12 cellular contexts compared by ENCODE assay signal in the genomic region with DNA sequence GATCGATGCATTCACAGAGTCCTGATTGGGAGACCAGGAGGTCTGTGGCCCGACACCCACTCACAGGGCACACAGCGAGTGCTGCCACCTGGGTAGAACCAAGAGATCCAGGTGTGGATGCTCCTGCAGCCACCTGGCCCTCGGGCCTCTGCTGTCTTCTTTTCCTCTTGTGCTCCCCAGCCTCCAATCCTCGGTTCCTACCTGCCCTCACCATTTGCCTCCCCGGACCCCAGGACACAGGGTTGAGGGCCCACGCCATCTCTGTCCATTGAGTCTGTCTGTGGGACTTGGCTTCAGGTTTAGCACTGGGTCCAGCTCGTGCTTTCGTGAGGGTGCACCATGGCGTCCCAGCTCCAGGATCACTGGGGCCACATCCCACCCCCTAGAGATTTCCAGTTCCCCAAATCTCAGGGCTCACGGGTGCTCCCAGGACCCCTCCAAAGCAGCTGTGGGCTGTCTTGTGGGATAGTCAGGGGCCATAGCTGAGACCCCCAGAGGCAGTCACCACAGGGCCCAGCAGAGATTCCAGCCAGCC.
DNase-seq lines count a peak whose midpoint lies in the region; ATAC-seq and TF ChIP-seq lines count a peak whose summit lies in the region.
"Had no signal": no experiment of that assay in that cellular context is flagged by ENCODE, and none has a peak within 500 bp of the region (broad histone marks: within the 10 kb centered on the region; RNA-seq: fewer than 3 reads in every experiment).

No MANE protein-coding gene starts in this region.

- ATAC-seq in heart right ventricle, result no peak
- no peak for ATAC-seq in GM19463 (IDR thresholded peaks at IDR 0.05; ENCODE audit: unreplicated experiment)
- no peak for ATAC-seq in GM18505 (IDR thresholded peaks at IDR 0.05; ENCODE audit: unreplicated experiment)
- ATAC-seq in esophagus mucosa, result no peak
- ATAC-seq: HCT116 had no signal

- H3K27ac ChIP-seq in right atrium auricular region (no peak overlapping the region), heart right ventricle (no peak overlapping the region)
- H3K27ac ChIP-seq: HL-60, KMS-11 had no signal

- intact Hi-C loops in heart right ventricle (cut with DNase I), result no loop called here

- H3K4me3 ChIP-seq in right atrium auricular region (no peak overlapping the region), heart right ventricle (no peak overlapping the region)

- H3K27me3 Mint-ChIP-seq in neural crest cell (ENCODE audit: low read depth), result peaks cover under 1% of the 10 kb centered on the region

- H3K4me1 ChIP-seq in right atrium auricular region (no peaks in the 10 kb centered on the region), heart right ventricle (no peaks in the 10 kb centered on the region)

- no peaks in the 10 kb centered on the region for H3K4me1 Mint-ChIP-seq in neural crest cell

- H3K36me3 ChIP-seq in right atrium auricular region (no peaks in the 10 kb centered on the region), heart right ventricle (no peaks in the 10 kb centered on the region)

- TF ChIP-seq CTCF in right atrium auricular region (IDR thresholded peaks at IDR 0.05) (no peak), heart right ventricle (IDR thresholded peaks at IDR 0.05) (no peak), neural crest cell (conservative IDR thresholded peaks at IDR 0.05) (no peak)

- no peaks in the 10 kb centered on the region for H3K9me3 Mint-ChIP-seq in neural crest cell

- no peak overlapping the region for H3K4me3 Mint-ChIP-seq in neural crest cell

- no peak for TF ChIP-seq POLR2A in GM18505 (IDR thresholded peaks at IDR 0.05; ENCODE audit: borderline replicate concordance, extremely low read depth, insufficient read depth, insufficient read length)

- 86 to 88% methylated on average over 11 of the region's 11 CpGs for WGBS in heart right ventricle, 2 donors

- no peaks in the 10 kb centered on the region for H3K27me3 ChIP-seq in right atrium auricular region
- H3K27me3 ChIP-seq in heart right ventricle, result peaks cover 0 to 27% (median 12%) of the 10 kb centered on the region in 7 donors

- H3K27ac Mint-ChIP-seq in neural crest cell (ENCODE audit: unreplicated experiment), result peak overlapping the region; percentile 19

- H3K9me3 ChIP-seq in right atrium auricular region, result no peaks in the 10 kb centered on the region
- no peaks in the 10 kb centered on the region for H3K9me3 ChIP-seq in heart right ventricle

- no peaks in the 10 kb centered on the region for H3K36me3 Mint-ChIP-seq in neural crest cell (ENCODE audit: low read depth)

- DNase-seq in right atrium auricular region (ENCODE audit: low spot score), result peak; percentile 26
- DNase-seq in heart right ventricle, result no peak
- DNase-seq in ecto neural progenitor cell (ENCODE audit: low spot score), result peak; percentile 22
- no peak for DNase-seq in neural crest cell (ENCODE audit: low read depth, low spot score)
- DNase-seq: ACHN, C1 segment of cervical spinal cord had no signal

Comparison
In these comparisons a context has a peak if more than half of its experiments do, and no peak if none do; other contexts are left out.
1. DNase-seq: peak in right atrium auricular region (single experiment) and ecto neural progenitor cell (single experiment); none in heart right ventricle (0 of 2) and neural crest cell (single experiment).